Comparison of ENCODE assay signal across 9 cellular contexts in the genomic region with DNA sequence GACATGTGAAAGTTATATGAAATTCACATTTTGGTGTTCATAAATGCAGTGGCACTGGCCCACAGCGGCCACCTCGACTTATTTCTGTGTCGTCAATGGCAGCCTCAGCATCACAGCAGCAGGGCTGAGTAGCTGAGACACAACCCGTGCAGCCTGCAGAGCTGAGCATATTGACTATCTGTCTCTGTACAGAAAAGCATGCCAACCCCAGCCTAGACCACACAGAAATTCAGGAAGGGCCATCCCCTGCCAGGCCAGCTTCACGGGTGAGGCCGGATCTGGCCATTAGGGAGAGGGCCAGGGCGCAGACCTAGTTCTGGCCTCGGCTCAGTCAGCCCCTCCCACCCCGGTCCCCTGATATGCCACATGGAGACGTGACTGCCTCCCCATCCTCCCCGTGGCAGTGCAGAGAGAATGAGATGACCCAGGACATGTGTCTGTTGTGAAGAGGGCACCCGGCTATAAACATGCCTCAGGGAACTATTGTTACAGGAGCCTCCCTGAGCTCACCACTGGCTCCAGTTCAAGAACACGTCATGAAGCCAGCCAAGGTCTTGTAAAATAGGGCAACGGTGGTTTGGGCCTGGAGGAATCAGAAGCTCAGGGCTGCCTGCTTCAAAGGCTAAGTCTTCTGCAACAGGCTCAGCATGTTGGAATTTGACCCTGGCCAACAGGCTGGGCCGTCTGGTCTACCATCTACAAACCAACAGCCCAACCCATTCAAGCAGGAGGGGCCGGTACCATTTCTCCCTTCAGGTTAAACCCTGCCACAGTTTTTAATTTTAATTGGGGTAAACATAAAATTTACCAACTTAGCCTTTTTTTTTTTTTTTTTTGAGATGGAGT. TPM values are rescaled to one million over a fixed set of nuclear protein-coding genes. Genes with fewer than 3 reads are reported as not detected.
DNase-seq lines count a peak whose midpoint lies in the region; ATAC-seq, FAIRE-seq and TF ChIP-seq lines count a peak whose summit lies in the region.
"Had no signal": no experiment of that assay in that cellular context is flagged by ENCODE, and none has a peak within 500 bp of the region (broad histone marks: within the 10 kb centered on the region; RNA-seq: fewer than 3 reads in every experiment).

No MANE protein-coding gene starts in this region.

- CTCF ChIA-PET in endothelial cell of umbilical vein (lab: Charles Lee): interaction anchor here (0.9 to 1.0 kb wide), 4 partner anchors 11 to 806 kb away, joined by 3 to 5 read pairs (median 3); no protein-coding TSS in a partner anchor
- CTCF ChIA-PET in activated CD4-positive, alpha-beta memory T cell treated with anti-CD3 and anti-CD28 coated beads, Interleukin-2, amount 10 ng/mL, durations not matched to agents 7 days and 5 days (lab: Charles Lee): no interaction called here

- no peak overlapping the region for H3K9ac ChIP-seq in endothelial cell of umbilical vein (replicated peaks; ENCODE audit: extremely low read depth, insufficient read depth, low read length)

- POLR2A ChIA-PET in endothelial cell of umbilical vein (lab: Charles Lee): no interaction called here
- POLR2A ChIA-PET in activated CD4-positive, alpha-beta memory T cell treated with anti-CD3 and anti-CD28 coated beads, Interleukin-2, amount 10 ng/mL, durations not matched to agents 7 days and 5 days (lab: Charles Lee): no interaction called here

- no peaks in the 10 kb centered on the region for H3K36me3 Mint-ChIP-seq in nephron (ENCODE audit: low read depth)
- H3K36me3 Mint-ChIP-seq in activated CD4-positive, alpha-beta memory T cell treated with anti-CD3 and anti-CD28 coated beads, Interleukin-2, amount 10 ng/mL, durations not matched to agents 7 days and 5 days (ENCODE audit: low read depth): no peaks in the 10 kb centered on the region
- peaks cover 3% of the 10 kb centered on the region for H3K36me3 Mint-ChIP-seq in endothelial cell (ENCODE audit: low read depth, unreplicated experiment)
- no peaks in the 10 kb centered on the region for H3K36me3 Mint-ChIP-seq in activated T-helper 1 cell treated with anti-CD3 and anti-CD28 coated beads, Interleukin-12 subunit alpha, Interleukin-12 subunit beta, Interleukin-2, Interleukin-4 antibody, amounts not matched to agents 30 ng/mL and 10 ng/mL and 1 ng/mL, durations not matched to agents 14 hours and 24 hours and 36 hours (ENCODE audit: low read depth)

- peaks cover 40% of the 10 kb centered on the region for H3K79me2 ChIP-seq in endothelial cell of umbilical vein (ENCODE audit: control insufficient read depth, insufficient read depth, low read length)

- FAIRE-seq in endothelial cell of umbilical vein (lab: Jason Lieb, UNC): peak; percentile 94

- H3K27ac Mint-ChIP-seq in nephron: peak overlapping the region in 2 of 3 experiments; percentile 71 to 92
- no peak overlapping the region for H3K27ac Mint-ChIP-seq in activated CD4-positive, alpha-beta memory T cell treated with anti-CD3 and anti-CD28 coated beads, Interleukin-2, amount 10 ng/mL, durations not matched to agents 7 days and 5 days
- no peak overlapping the region for H3K27ac Mint-ChIP-seq in endothelial cell (ENCODE audit: unreplicated experiment)
- no peak overlapping the region for H3K27ac Mint-ChIP-seq in activated T-helper 1 cell treated with anti-CD3 and anti-CD28 coated beads, Interleukin-12 subunit alpha, Interleukin-12 subunit beta, Interleukin-2, Interleukin-4 antibody, amounts not matched to agents 30 ng/mL and 10 ng/mL and 1 ng/mL, durations not matched to agents 14 hours and 24 hours and 36 hours

- H4K20me1 ChIP-seq in endothelial cell of umbilical vein (replicated peaks; ENCODE audit: control insufficient read depth, extremely low read depth, insufficient read depth, low read length): no peaks in the 10 kb centered on the region

- peaks cover 4% of the 10 kb centered on the region for H3K4me1 ChIP-seq in endothelial cell of umbilical vein (ENCODE audit: control insufficient read depth, extremely low read depth, insufficient read depth, low read length)

- no peaks in the 10 kb centered on the region for H3K9me1 ChIP-seq in endothelial cell of umbilical vein (replicated peaks; ENCODE audit: control insufficient read depth, extremely low read depth, insufficient read depth, low read length)

- ATAC-seq in GM19397 (IDR thresholded peaks at IDR 0.05; ENCODE audit: unreplicated experiment): no peak

- H3K4me3 Mint-ChIP-seq in nephron: no peak overlapping the region
- H3K4me3 Mint-ChIP-seq in activated CD4-positive, alpha-beta memory T cell treated with anti-CD3 and anti-CD28 coated beads, Interleukin-2, amount 10 ng/mL, durations not matched to agents 7 days and 5 days: no peak overlapping the region
- H3K4me3 Mint-ChIP-seq in endothelial cell (ENCODE audit: unreplicated experiment): no peak overlapping the region
- no peak overlapping the region for H3K4me3 Mint-ChIP-seq in activated T-helper 1 cell treated with anti-CD3 and anti-CD28 coated beads, Interleukin-12 subunit alpha, Interleukin-12 subunit beta, Interleukin-2, Interleukin-4 antibody, amounts not matched to agents 30 ng/mL and 10 ng/mL and 1 ng/mL, durations not matched to agents 14 hours and 24 hours and 36 hours

- H3K4me3 ChIP-seq in endothelial cell of umbilical vein (replicated peaks in 1 of 3; ENCODE audit: insufficient read depth in 1 of 3, low read depth in 1 of 3, low read length in 3 of 3): no peak overlapping the region
- H3K4me3 ChIP-seq: HAP-1 had no signal

- dilution Hi-C loops in endothelial cell of umbilical vein (cut with MboI; ENCODE audit: extremely low pct_ligation_motif_present, low sequenced_read_pairs): no loop called here

- no TSS peak for BruUV-seq in endothelial cell of umbilical vein (replicated peaks; lab: Mats Ljungman, UMichigan)

- H3K4me2 ChIP-seq in endothelial cell of umbilical vein (ENCODE audit: insufficient read depth, low read length): no peak overlapping the region

- H3K36me3 ChIP-seq in endothelial cell of umbilical vein (ENCODE audit: control insufficient read depth in 2 of 2, extremely low read depth in 1 of 2, insufficient read depth in 2 of 2, low read length in 2 of 2): no peaks in the 10 kb centered on the region

- no peaks in the 10 kb centered on the region for H3K9me3 ChIP-seq in endothelial cell of umbilical vein (replicated peaks; ENCODE audit: control insufficient read depth, insufficient read depth, low read length)
- H3K9me3 ChIP-seq: HAP-1 had no signal

- DNase-seq in EH (ENCODE audit: low read depth) (peak; percentile 99), NCI-H774 (lab: John Stamatoyannopoulos, UW) (peak; percentile 72), endothelial cell of umbilical vein (ENCODE audit: low read depth, low spot score) (peak; percentile 90), endothelial cell (ENCODE audit: low spot score) (no peak)
- no peak for DNase-seq in activated CD4-positive, alpha-beta memory T cell treated with anti-CD3 and anti-CD28 coated beads, Interleukin-2, amount 10 ng/mL, durations not matched to agents 7 days and 5 days
- DNase-seq in activated T-helper 1 cell treated with anti-CD3 and anti-CD28 coated beads, Interleukin-12 subunit alpha, Interleukin-12 subunit beta, Interleukin-2, Interleukin-4 antibody, amounts not matched to agents 30 ng/mL and 10 ng/mL and 1 ng/mL, durations not matched to agents 14 hours and 24 hours and 36 hours (ENCODE audit: low spot score): no peak

- no peak for TF ChIP-seq POLR2A in endothelial cell of umbilical vein (IDR thresholded peaks at IDR 0.05; ENCODE audit: low read depth, low read length)

- H2AFZ ChIP-seq in endothelial cell of umbilical vein (ENCODE audit: low read depth, low read length): no peak overlapping the region

- no peak overlapping the region for H3K27ac ChIP-seq in endothelial cell of umbilical vein (ENCODE audit: insufficient read depth, low read depth, low read length)

- no peaks in the 10 kb centered on the region for H3K9me3 Mint-ChIP-seq in nephron
- no peaks in the 10 kb centered on the region for H3K9me3 Mint-ChIP-seq in activated CD4-positive, alpha-beta memory T cell treated with anti-CD3 and anti-CD28 coated beads, Interleukin-2, amount 10 ng/mL, durations not matched to agents 7 days and 5 days
- no peaks in the 10 kb centered on the region for H3K9me3 Mint-ChIP-seq in endothelial cell (ENCODE audit: unreplicated experiment)
- H3K9me3 Mint-ChIP-seq in activated T-helper 1 cell treated with anti-CD3 and anti-CD28 coated beads, Interleukin-12 subunit alpha, Interleukin-12 subunit beta, Interleukin-2, Interleukin-4 antibody, amounts not matched to agents 30 ng/mL and 10 ng/mL and 1 ng/mL, durations not matched to agents 14 hours and 24 hours and 36 hours: no peaks in the 10 kb centered on the region

- H3K27me3 Mint-ChIP-seq in nephron (ENCODE audit: low read depth): peaks cover 9% of the 10 kb centered on the region
- no peaks in the 10 kb centered on the region for H3K27me3 Mint-ChIP-seq in activated CD4-positive, alpha-beta memory T cell treated with anti-CD3 and anti-CD28 coated beads, Interleukin-2, amount 10 ng/mL, durations not matched to agents 7 days and 5 days
- H3K27me3 Mint-ChIP-seq in endothelial cell (ENCODE audit: unreplicated experiment): peaks cover 6% of the 10 kb centered on the region
- no peaks in the 10 kb centered on the region for H3K27me3 Mint-ChIP-seq in activated T-helper 1 cell treated with anti-CD3 and anti-CD28 coated beads, Interleukin-12 subunit alpha, Interleukin-12 subunit beta, Interleukin-2, Interleukin-4 antibody, amounts not matched to agents 30 ng/mL and 10 ng/mL and 1 ng/mL, durations not matched to agents 14 hours and 24 hours and 36 hours (ENCODE audit: insufficient read depth)

- H3K27me3 ChIP-seq in endothelial cell of umbilical vein (ENCODE audit: control insufficient read depth in 2 of 2, insufficient read depth in 2 of 2, low read length in 2 of 2): no peaks in the 10 kb centered on the region

- H3K4me1 Mint-ChIP-seq in nephron (peaks cover 41% of the 10 kb centered on the region), endothelial cell (ENCODE audit: unreplicated experiment) (peaks cover 5% of the 10 kb centered on the region)
- H3K4me1 Mint-ChIP-seq in activated CD4-positive, alpha-beta memory T cell treated with anti-CD3 and anti-CD28 coated beads, Interleukin-2, amount 10 ng/mL, durations not matched to agents 7 days and 5 days: no peaks in the 10 kb centered on the region
- H3K4me1 Mint-ChIP-seq in activated T-helper 1 cell treated with anti-CD3 and anti-CD28 coated beads, Interleukin-12 subunit alpha, Interleukin-12 subunit beta, Interleukin-2, Interleukin-4 antibody, amounts not matched to agents 30 ng/mL and 10 ng/mL and 1 ng/mL, durations not matched to agents 14 hours and 24 hours and 36 hours (ENCODE audit: low read depth): no peaks in the 10 kb centered on the region

- intact Hi-C loops in endothelial cell of umbilical vein (cut with micrococcal nuclease): no loop called here
- intact Hi-C loops in activated T-helper 1 cell treated with anti-CD3 and anti-CD28 coated beads, Interleukin-12 subunit alpha, Interleukin-12 subunit beta, Interleukin-2, Interleukin-4 antibody, amounts not matched to agents 30 ng/mL and 10 ng/mL and 1 ng/mL, durations not matched to agents 14 hours and 24 hours and 36 hours (cut with micrococcal nuclease): no loop called here

- TF ChIP-seq CTCF in endothelial cell of umbilical vein (IDR thresholded peaks at IDR 0.05; ENCODE audit: extremely low read depth in 1 of 2, insufficient read depth in 1 of 2, low read depth in 1 of 2, low read length in 2 of 2) (no peak), nephron (IDR thresholded peaks at IDR 0.05; ENCODE audit: unreplicated experiment in 3 of 3) (no peak), endothelial cell (IDR thresholded peaks at IDR 0.05; ENCODE audit: unreplicated experiment) (no peak)

RNA-seq across cellular contexts. Expression of gene SCARB1, which starts 25.5 kb away (rescaled TPM):
- total RNA-seq in endothelial cell of umbilical vein (125 TPM in 2 replicates), endothelial cell (ENCODE audit: unreplicated experiment) (16.9 TPM)
- polyA plus RNA-seq in endothelial cell of umbilical vein: 133 and 141 TPM in 2 replicates
- 88.9 and 96.7 TPM in 2 replicates for polyA plus RNA-seq in endothelial cell of umbilical vein (2011; cell fraction: cytosol; rRNA removed)
- polyA plus RNA-seq in endothelial cell of umbilical vein (2011; cell fraction: nucleus; rRNA removed): 99.8 and 106 TPM in 2 replicates
- 97.9 and 111 TPM in 2 replicates for polyA plus RNA-seq in endothelial cell of umbilical vein (2012)
- 101 and 103 TPM in 2 replicates for polyA minus RNA-seq in endothelial cell of umbilical vein
- polyA minus RNA-seq in endothelial cell of umbilical vein (2011; cell fraction: cytosol; rRNA and poly(A)+ RNA removed): 54.0 TPM
- 34.3 and 35.2 TPM in 2 replicates for polyA minus RNA-seq in endothelial cell of umbilical vein (2011; cell fraction: nucleus; rRNA and poly(A)+ RNA removed)
- total RNA-seq in activated CD4-positive, alpha-beta memory T cell treated with anti-CD3 and anti-CD28 coated beads, Interleukin-2, amount 10 ng/mL, durations not matched to agents 7 days and 5 days: 1 to 10 TPM; 4.3 to 5.8 TPM
- 17.9 and 18.5 TPM in 2 replicates for total RNA-seq in activated T-helper 1 cell treated with anti-CD3 and anti-CD28 coated beads, Interleukin-12 subunit alpha, Interleukin-12 subunit beta, Interleukin-2, Interleukin-4 antibody, amounts not matched to agents 30 ng/mL and 10 ng/mL and 1 ng/mL, durations not matched to agents 14 hours and 24 hours and 36 hours

Comparison
In these comparisons a context has a peak if more than half of its experiments do, and no peak if none do; other contexts are left out.
1. DNase-seq: peak in EH (single experiment), NCI-H774 (single experiment) and endothelial cell of umbilical vein (single experiment); none in activated CD4-positive, alpha-beta memory T cell treated with anti-CD3 and anti-CD28 coated beads, Interleukin-2, amount 10 ng/mL, durations not matched to agents 7 days and 5 days (single experiment), endothelial cell (single experiment) and activated T-helper 1 cell treated with anti-CD3 and anti-CD28 coated beads, Interleukin-12 subunit alpha, Interleukin-12 subunit beta, Interleukin-2, Interleukin-4 antibody, amounts not matched to agents 30 ng/mL and 10 ng/mL and 1 ng/mL, durations not matched to agents 14 hours and 24 hours and 36 hours (single experiment).
2. H3K27ac Mint-ChIP-seq: peak in nephron (2 of 3); none in activated CD4-positive, alpha-beta memory T cell treated with anti-CD3 and anti-CD28 coated beads, Interleukin-2, amount 10 ng/mL, durations not matched to agents 7 days and 5 days (single experiment), endothelial cell (single experiment) and activated T-helper 1 cell treated with anti-CD3 and anti-CD28 coated beads, Interleukin-12 subunit alpha, Interleukin-12 subunit beta, Interleukin-2, Interleukin-4 antibody, amounts not matched to agents 30 ng/mL and 10 ng/mL and 1 ng/mL, durations not matched to agents 14 hours and 24 hours and 36 hours (single experiment).